19 cellular contexts compared by ENCODE assay signal in the genomic region with DNA sequence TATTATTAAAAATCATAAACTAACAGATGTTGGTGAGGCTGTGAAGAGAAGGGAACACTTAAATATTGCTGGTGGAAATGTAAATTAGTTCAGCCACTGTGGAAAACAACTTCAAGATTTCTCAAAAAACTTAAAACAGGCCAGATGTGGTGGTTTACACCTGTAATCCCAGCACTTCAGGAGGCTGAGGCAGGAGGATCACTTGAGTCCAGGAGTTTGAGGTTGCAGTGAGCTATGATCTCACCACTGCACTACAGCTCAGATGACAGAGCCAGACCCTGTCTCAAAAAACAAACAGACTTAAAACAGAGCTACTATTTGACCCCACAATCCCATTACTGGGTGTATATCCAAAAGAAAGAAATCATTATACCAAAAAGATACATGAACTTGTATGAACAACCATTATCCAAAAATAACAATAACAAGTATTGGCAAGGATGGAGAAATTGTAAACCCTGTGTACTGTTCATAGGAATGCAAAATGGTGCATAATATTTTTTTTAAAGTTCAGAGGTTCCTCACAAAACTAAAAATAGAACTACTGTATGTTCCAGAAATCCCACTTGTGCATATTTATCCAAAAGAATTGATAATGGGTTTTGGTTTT.
"Had no signal": no experiment of that assay in that cellular context is flagged by ENCODE, and none has a peak within 500 bp of the region (broad histone marks: within the 10 kb centered on the region; RNA-seq: fewer than 3 reads in every experiment).

No MANE protein-coding gene starts in this region.

- H3K4me3 Mint-ChIP-seq: activated CD8-positive, alpha-beta memory T cell treated with anti-CD3 and anti-CD28 coated beads, Interleukin-2, amount 10 ng/mL, durations not matched to agents 7 days and 5 days; activated naive CD8-positive, alpha-beta T cell treated with anti-CD3 and anti-CD28 coated beads, Interleukin-2, amount 50 U/mL, for 24 hours; activated T-cell treated with anti-CD3 and anti-CD28 coated beads, Interleukin-2, amount 50 U/mL, for 24 hours; neural progenitor cell; T-helper 2 cell treated with Interferon-gamma antibody and Interleukin-4, amounts not matched to agents 5 μg/mL and 100 μg/mL, for 36 hours had no signal

- H2AFZ ChIP-seq: neural progenitor cell had no signal

- H3K27me3 Mint-ChIP-seq: activated CD8-positive, alpha-beta memory T cell treated with anti-CD3 and anti-CD28 coated beads, Interleukin-2, amount 10 ng/mL, durations not matched to agents 7 days and 5 days; activated naive CD8-positive, alpha-beta T cell treated with anti-CD3 and anti-CD28 coated beads, Interleukin-2, amount 50 U/mL, for 24 hours; activated T-cell treated with anti-CD3 and anti-CD28 coated beads, Interleukin-2, amount 50 U/mL, for 24 hours had no signal

- H3K4me3 ChIP-seq: coronary artery, gastrocnemius medialis, heart right ventricle, left lung, neural progenitor cell had no signal

- FAIRE-seq: keratinocyte, small intestine had no signal

- H3K27ac ChIP-seq: coronary artery, gastrocnemius medialis, heart right ventricle, left lung, neural progenitor cell had no signal

- H3K4me1 ChIP-seq: neural progenitor cell had no signal

- DNase-seq: activated CD4-positive, alpha-beta T cell treated with anti-CD3 and anti-CD28 coated beads, Interleukin-2, amount 50 U/mL, for 4 hours; activated CD4-positive, CD25-positive, alpha-beta regulatory T cell treated with anti-CD3 and anti-CD28 coated beads, Interleukin-2, amount 50 U/mL, for 72 hours; activated CD8-positive, alpha-beta memory T cell treated with anti-CD3 and anti-CD28 coated beads, Interleukin-2, amount 10 ng/mL, durations not matched to agents 7 days and 5 days; activated gamma-delta T cell; activated naive CD8-positive, alpha-beta T cell treated with anti-CD3 and anti-CD28 coated beads, Interleukin-2, amount 50 U/mL, for 24 hours; activated T-cell treated with anti-CD3 and anti-CD28 coated beads, Interleukin-2, amount 50 U/mL, for 24 hours; effector CD8-positive, alpha-beta T cell; gastrocnemius medialis; heart right ventricle; left lung; mesenchymal stem cell; small intestine; substantia nigra; trophoblast cell had no signal

- H3K4me1 Mint-ChIP-seq: neural progenitor cell had no signal

- H3K4me2 ChIP-seq: neural progenitor cell had no signal

- ATAC-seq: activated CD8-positive, alpha-beta memory T cell treated with anti-CD3 and anti-CD28 coated beads, Interleukin-2, amount 10 ng/mL, durations not matched to agents 7 days and 5 days; activated naive CD8-positive, alpha-beta T cell treated with anti-CD3 and anti-CD28 coated beads, Interleukin-2, amount 50 U/mL, for 24 hours; gastrocnemius medialis; heart right ventricle; left lung; SK-N-SH treated with all-trans-retinoic acid at 6 μM for 48 hours had no signal

- H3K27me3 ChIP-seq: gastrocnemius medialis, heart right ventricle, left lung, neural progenitor cell had no signal

- H3K9ac ChIP-seq: neural progenitor cell had no signal

- H3K9me3 ChIP-seq: gastrocnemius medialis had no signal

- H3K36me3 ChIP-seq: gastrocnemius medialis, heart right ventricle, left lung, neural progenitor cell had no signal

- H3K27ac Mint-ChIP-seq: activated CD8-positive, alpha-beta memory T cell treated with anti-CD3 and anti-CD28 coated beads, Interleukin-2, amount 10 ng/mL, durations not matched to agents 7 days and 5 days; activated naive CD8-positive, alpha-beta T cell treated with anti-CD3 and anti-CD28 coated beads, Interleukin-2, amount 50 U/mL, for 24 hours; neural progenitor cell; T-helper 2 cell treated with Interferon-gamma antibody and Interleukin-4, amounts not matched to agents 5 μg/mL and 100 μg/mL, for 36 hours had no signal
